Comparison of ENCODE assay signal across 1 cellular context in the genomic region with DNA sequence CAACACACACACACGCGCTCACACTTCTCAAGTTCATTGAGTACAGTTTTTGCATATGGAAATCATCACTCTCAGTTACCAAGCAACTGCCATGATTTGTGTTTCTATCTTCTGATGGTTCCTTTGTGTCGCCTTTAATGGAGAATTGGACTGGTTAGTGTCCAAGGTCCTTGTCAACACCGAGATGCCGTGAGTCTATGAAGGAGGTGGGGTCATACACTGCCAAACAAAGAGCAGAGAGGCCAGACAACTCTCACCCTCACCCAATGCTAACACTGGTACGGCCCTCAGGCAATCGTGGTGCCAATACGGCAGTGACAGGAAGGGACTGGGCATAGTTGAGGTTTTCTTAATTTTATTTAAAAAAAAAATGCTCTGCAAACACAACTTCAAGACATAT.
TF ChIP-seq lines count a peak whose summit lies in the region.

No MANE protein-coding gene starts in this region.

TF ChIP-seq in GM23338, 12 proteins besides CTCF, POLR2A, EP300 and RAD21 (continued from another document):
- TF ChIP-seq, protein P1, sequence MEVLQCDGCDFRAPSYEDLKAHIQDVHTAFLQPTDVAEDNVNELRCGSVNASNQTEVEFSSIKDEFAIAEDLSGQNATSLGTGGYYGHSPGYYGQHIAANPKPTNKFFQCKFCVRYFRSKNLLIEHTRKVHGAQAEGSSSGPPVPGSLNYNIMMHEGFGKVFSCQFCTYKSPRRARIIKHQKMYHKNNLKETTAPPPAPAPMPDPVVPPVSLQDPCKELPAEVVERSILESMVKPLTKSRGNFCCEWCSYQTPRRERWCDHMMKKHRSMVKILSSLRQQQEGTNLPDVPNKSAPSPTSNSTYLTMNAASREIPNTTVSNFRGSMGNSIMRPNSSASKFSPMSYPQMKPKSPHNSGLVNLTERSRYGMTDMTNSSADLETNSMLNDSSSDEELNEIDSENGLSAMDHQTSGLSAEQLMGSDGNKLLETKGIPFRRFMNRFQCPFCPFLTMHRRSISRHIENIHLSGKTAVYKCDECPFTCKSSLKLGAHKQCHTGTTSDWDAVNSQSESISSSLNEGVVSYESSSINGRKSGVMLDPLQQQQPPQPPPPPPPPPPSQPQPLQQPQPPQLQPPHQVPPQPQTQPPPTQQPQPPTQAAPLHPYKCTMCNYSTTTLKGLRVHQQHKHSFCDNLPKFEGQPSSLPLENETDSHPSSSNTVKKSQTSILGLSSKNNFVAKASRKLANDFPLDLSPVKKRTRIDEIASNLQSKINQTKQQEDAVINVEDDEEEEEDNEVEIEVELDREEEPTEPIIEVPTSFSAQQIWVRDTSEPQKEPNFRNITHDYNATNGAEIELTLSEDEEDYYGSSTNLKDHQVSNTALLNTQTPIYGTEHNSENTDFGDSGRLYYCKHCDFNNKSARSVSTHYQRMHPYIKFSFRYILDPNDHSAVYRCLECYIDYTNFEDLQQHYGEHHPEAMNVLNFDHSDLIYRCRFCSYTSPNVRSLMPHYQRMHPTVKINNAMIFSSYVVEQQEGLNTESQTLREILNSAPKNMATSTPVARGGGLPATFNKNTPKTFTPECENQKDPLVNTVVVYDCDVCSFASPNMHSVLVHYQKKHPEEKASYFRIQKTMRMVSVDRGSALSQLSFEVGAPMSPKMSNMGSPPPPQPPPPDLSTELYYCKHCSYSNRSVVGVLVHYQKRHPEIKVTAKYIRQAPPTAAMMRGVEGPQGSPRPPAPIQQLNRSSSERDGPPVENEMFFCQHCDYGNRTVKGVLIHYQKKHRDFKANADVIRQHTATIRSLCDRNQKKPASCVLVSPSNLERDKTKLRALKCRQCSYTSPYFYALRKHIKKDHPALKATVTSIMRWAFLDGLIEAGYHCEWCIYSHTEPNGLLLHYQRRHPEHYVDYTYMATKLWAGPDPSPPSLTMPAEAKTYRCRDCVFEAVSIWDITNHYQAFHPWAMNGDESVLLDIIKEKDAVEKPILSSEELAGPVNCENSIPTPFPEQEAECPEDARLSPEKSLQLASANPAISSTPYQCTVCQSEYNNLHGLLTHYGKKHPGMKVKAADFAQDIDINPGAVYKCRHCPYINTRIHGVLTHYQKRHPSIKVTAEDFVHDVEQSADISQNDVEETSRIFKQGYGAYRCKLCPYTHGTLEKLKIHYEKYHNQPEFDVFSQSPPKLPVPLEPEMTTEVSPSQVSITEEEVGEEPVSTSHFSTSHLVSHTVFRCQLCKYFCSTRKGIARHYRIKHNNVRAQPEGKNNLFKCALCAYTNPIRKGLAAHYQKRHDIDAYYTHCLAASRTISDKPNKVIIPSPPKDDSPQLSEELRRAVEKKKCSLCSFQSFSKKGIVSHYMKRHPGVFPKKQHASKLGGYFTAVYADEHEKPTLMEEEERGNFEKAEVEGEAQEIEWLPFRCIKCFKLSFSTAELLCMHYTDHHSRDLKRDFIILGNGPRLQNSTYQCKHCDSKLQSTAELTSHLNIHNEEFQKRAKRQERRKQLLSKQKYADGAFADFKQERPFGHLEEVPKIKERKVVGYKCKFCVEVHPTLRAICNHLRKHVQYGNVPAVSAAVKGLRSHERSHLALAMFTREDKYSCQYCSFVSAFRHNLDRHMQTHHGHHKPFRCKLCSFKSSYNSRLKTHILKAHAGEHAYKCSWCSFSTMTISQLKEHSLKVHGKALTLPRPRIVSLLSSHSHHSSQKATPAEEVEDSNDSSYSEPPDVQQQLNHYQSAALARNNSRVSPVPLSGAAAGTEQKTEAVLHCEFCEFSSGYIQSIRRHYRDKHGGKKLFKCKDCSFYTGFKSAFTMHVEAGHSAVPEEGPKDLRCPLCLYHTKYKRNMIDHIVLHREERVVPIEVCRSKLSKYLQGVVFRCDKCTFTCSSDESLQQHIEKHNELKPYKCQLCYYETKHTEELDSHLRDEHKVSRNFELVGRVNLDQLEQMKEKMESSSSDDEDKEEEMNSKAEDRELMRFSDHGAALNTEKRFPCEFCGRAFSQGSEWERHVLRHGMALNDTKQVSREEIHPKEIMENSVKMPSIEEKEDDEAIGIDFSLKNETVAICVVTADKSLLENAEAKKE (CRISPR knock-in tag; IDR thresholded peaks at IDR 0.05), result no peak
- TF ChIP-seq STAT1 (IDR thresholded peaks at IDR 0.05; ENCODE audit: unreplicated experiment) (no peak), NANOG (IDR thresholded peaks at IDR 0.05; ENCODE audit: borderline replicate concordance) (no peak), POLR2AphosphoS5 (IDR thresholded peaks at IDR 0.05; ENCODE audit: low read depth) (no peak), ZNF331 (CRISPR knock-in tag; IDR thresholded peaks at IDR 0.05; ENCODE audit: low read depth) (no peak)
- TF ChIP-seq, protein P2, sequence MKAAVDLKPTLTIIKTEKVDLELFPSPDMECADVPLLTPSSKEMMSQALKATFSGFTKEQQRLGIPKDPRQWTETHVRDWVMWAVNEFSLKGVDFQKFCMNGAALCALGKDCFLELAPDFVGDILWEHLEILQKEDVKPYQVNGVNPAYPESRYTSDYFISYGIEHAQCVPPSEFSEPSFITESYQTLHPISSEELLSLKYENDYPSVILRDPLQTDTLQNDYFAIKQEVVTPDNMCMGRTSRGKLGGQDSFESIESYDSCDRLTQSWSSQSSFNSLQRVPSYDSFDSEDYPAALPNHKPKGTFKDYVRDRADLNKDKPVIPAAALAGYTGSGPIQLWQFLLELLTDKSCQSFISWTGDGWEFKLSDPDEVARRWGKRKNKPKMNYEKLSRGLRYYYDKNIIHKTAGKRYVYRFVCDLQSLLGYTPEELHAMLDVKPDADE (IDR thresholded peaks at IDR 0.05), result no peak
